Comparison of ENCODE assay signal across 34 cellular contexts in genomic region chr14:39083127-39083526, GRCh38.
"Had no signal": no experiment of that assay in that cellular context is flagged by ENCODE, and none has a peak within 500 bp of the region (broad histone marks: within the 10 kb centered on the region; RNA-seq: fewer than 3 reads in every experiment).

No MANE protein-coding gene starts in this region.

- H3K27ac ChIP-seq: brain microvascular endothelial cell, coronary artery, dorsolateral prefrontal cortex, esophagus squamous epithelium, gastroesophageal sphincter, heart right ventricle, hepatocyte, WERI-Rb-1 had no signal

- H3K9me3 ChIP-seq: esophagus squamous epithelium, gastroesophageal sphincter, heart right ventricle had no signal

- H3K27ac Mint-ChIP-seq: activated naive CD4-positive, alpha-beta T cell treated with anti-CD3 and anti-CD28 coated beads for 36 hours; activated naive CD8-positive, alpha-beta T cell treated with anti-CD3 and anti-CD28 coated beads for 36 hours; activated T-helper 1 cell treated with anti-CD3 and anti-CD28 coated beads, Interleukin-12 subunit alpha, Interleukin-12 subunit beta, Interleukin-2, Interleukin-4 antibody, amounts not matched to agents 30 ng/mL and 10 ng/mL and 1 ng/mL, durations not matched to agents 14 hours and 24 hours and 36 hours; activated T-helper 2 cell treated with anti-CD3 and anti-CD28 coated beads, Interferon-gamma antibody, Interleukin-2, Interleukin-4, amounts not matched to agents 10 μg/mL and 5 μg/mL and 100 μg/mL, durations not matched to agents 14 hours and 24 hours and 36 hours; dendritic cell treated with granulocyte-macrophage colony-stimulating factor and Interleukin-4, amounts not matched to agents 40 ng/mL and 50 ng/mL, for 4 days; T-helper 1 cell treated with Interleukin-12 subunit alpha and Interleukin-12 subunit beta and Interleukin-4 antibody, amounts not matched to agents 30 μg/mL and 1 μg/mL, for 36 hours; T-helper 2 cell treated with Interferon-gamma antibody and Interleukin-4, amounts not matched to agents 5 μg/mL and 100 μg/mL, for 36 hours had no signal

- H3K27me3 Mint-ChIP-seq: activated naive CD4-positive, alpha-beta T cell treated with anti-CD3 and anti-CD28 coated beads, Interleukin-2, amount 50 U/mL, for 24 hours; activated naive CD8-positive, alpha-beta T cell treated with anti-CD3 and anti-CD28 coated beads for 36 hours; central memory CD8-positive, alpha-beta T cell; dendritic cell treated with granulocyte-macrophage colony-stimulating factor and Interleukin-4, amounts not matched to agents 40 ng/mL and 50 ng/mL, for 4 days; T-cell had no signal

- H3K9me3 Mint-ChIP-seq: activated naive CD4-positive, alpha-beta T cell treated with anti-CD3 and anti-CD28 coated beads for 36 hours; activated naive CD4-positive, alpha-beta T cell treated with anti-CD3 and anti-CD28 coated beads, Interleukin-2, amount 50 U/mL, for 24 hours; activated naive CD8-positive, alpha-beta T cell treated with anti-CD3 and anti-CD28 coated beads for 36 hours; activated T-cell treated with anti-CD3 and anti-CD28 coated beads, Interleukin-2, amount 50 U/mL, for 4 hours; activated T-helper 1 cell treated with anti-CD3 and anti-CD28 coated beads, Interleukin-12 subunit alpha, Interleukin-12 subunit beta, Interleukin-2, Interleukin-4 antibody, amounts not matched to agents 30 ng/mL and 10 ng/mL and 1 ng/mL, durations not matched to agents 14 hours and 24 hours and 36 hours; activated T-helper 2 cell treated with anti-CD3 and anti-CD28 coated beads, Interferon-gamma antibody, Interleukin-2, Interleukin-4, amounts not matched to agents 10 μg/mL and 5 μg/mL and 100 μg/mL, durations not matched to agents 14 hours and 24 hours and 36 hours; central memory CD8-positive, alpha-beta T cell; dendritic cell treated with granulocyte-macrophage colony-stimulating factor and Interleukin-4, amounts not matched to agents 40 ng/mL and 50 ng/mL, for 4 days; T-cell; T-helper 1 cell treated with Interleukin-12 subunit alpha and Interleukin-12 subunit beta and Interleukin-4 antibody, amounts not matched to agents 30 μg/mL and 1 μg/mL, for 36 hours; T-helper 2 cell treated with Interferon-gamma antibody and Interleukin-4, amounts not matched to agents 5 μg/mL and 100 μg/mL, for 36 hours had no signal

- H3K4me3 Mint-ChIP-seq: activated naive CD4-positive, alpha-beta T cell treated with anti-CD3 and anti-CD28 coated beads for 36 hours; activated naive CD4-positive, alpha-beta T cell treated with anti-CD3 and anti-CD28 coated beads, Interleukin-2, amount 50 U/mL, for 24 hours; activated naive CD8-positive, alpha-beta T cell treated with anti-CD3 and anti-CD28 coated beads for 36 hours; activated T-cell treated with anti-CD3 and anti-CD28 coated beads, Interleukin-2, amount 50 U/mL, for 4 hours; activated T-helper 1 cell treated with anti-CD3 and anti-CD28 coated beads, Interleukin-12 subunit alpha, Interleukin-12 subunit beta, Interleukin-2, Interleukin-4 antibody, amounts not matched to agents 30 ng/mL and 10 ng/mL and 1 ng/mL, durations not matched to agents 14 hours and 24 hours and 36 hours; central memory CD8-positive, alpha-beta T cell; dendritic cell treated with granulocyte-macrophage colony-stimulating factor and Interleukin-4, amounts not matched to agents 40 ng/mL and 50 ng/mL, for 4 days; T-cell; T-helper 1 cell treated with Interleukin-12 subunit alpha and Interleukin-12 subunit beta and Interleukin-4 antibody, amounts not matched to agents 30 μg/mL and 1 μg/mL, for 36 hours; T-helper 2 cell treated with Interferon-gamma antibody and Interleukin-4, amounts not matched to agents 5 μg/mL and 100 μg/mL, for 36 hours had no signal

- DNase-seq: activated CD4-positive, alpha-beta T cell treated with anti-CD3 and anti-CD28 coated beads for 1 hour; activated CD4-positive, alpha-beta T cell treated with anti-CD3 and anti-CD28 coated beads for 4 hours; activated CD4-positive, alpha-beta T cell treated with anti-CD3 and anti-CD28 coated beads, Interleukin-2, amount 50 U/mL, for 1 hour; activated CD4-positive, alpha-beta T cell treated with anti-CD3 and anti-CD28 coated beads, Interleukin-2, amount 50 U/mL, for 48 hours; activated CD4-positive, CD25-positive, alpha-beta regulatory T cell; activated CD8-positive, alpha-beta memory T cell treated with anti-CD3 and anti-CD28 coated beads, Interleukin-2, amount 50 U/mL, for 48 hours; activated effector memory CD4-positive, alpha-beta T cell treated with anti-CD3 and anti-CD28 coated beads, Interleukin-2, amount 50 U/mL, for 16 hours; activated naive CD4-positive, alpha-beta T cell treated with anti-CD3 and anti-CD28 coated beads for 36 hours; activated naive CD8-positive, alpha-beta T cell treated with anti-CD3 and anti-CD28 coated beads for 36 hours; activated T-cell treated with anti-CD3 and anti-CD28 coated beads for 4 hours; activated T-cell treated with anti-CD3 and anti-CD28 coated beads, Interleukin-2, amount 50 U/mL, for 4 hours; amniotic stem cell; anterior cingulate cortex; brain microvascular endothelial cell; dorsolateral prefrontal cortex; effector memory CD4-positive, alpha-beta T cell; erythroblast; esophagus squamous epithelium; foreskin melanocyte; heart right ventricle; SW 1271; T-cell; T1000; WERI-Rb-1 had no signal

- H3K27me3 ChIP-seq: brain microvascular endothelial cell, dorsolateral prefrontal cortex, esophagus squamous epithelium, gastroesophageal sphincter, heart right ventricle, hepatocyte had no signal

- H3K4me2 ChIP-seq: hepatocyte had no signal

- H3K4me3 ChIP-seq: coronary artery, dorsolateral prefrontal cortex, esophagus squamous epithelium, gastroesophageal sphincter, heart right ventricle, hepatocyte had no signal

- ATAC-seq: activated T-cell treated with anti-CD3 and anti-CD28 coated beads, Interleukin-2, amount 50 U/mL, for 4 hours; gastroesophageal sphincter; heart right ventricle; T-cell had no signal

- H3K4me1 ChIP-seq: esophagus squamous epithelium, gastroesophageal sphincter, heart right ventricle had no signal
